ENCODE assay signal across 11 cellular contexts in the genomic region with DNA sequence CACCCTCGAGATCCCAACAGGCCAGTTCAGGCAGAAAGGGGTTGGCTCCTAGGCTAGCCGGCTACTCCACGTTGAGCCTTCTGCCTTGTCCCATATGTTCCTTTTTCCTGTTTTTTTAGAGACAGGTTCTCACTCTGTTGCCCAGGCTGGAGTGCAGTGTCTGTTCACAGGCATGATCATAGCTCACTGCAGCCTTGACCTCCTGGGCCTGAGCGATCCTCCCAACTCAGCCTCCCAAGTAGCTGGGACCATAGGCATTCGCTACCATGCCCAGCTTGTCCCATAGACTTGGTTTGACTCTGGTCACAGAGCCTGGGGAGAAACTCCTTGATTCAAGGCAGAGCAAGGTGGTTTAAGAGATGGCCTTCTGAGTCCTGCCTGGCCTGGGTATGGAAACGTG. TPM values are rescaled to one million over a fixed set of nuclear protein-coding genes. Genes with fewer than 3 reads are reported as not detected.
DNase-seq lines count a peak whose midpoint lies in the region; ATAC-seq and TF ChIP-seq lines count a peak whose summit lies in the region.
"Had no signal": no experiment of that assay in that cellular context is flagged by ENCODE, and none has a peak within 500 bp of the region (broad histone marks: within the 10 kb centered on the region; RNA-seq: fewer than 3 reads in every experiment).

No MANE protein-coding gene starts in this region.

- TF ChIP-seq POLR2A in gastroesophageal sphincter (IDR thresholded peaks at IDR 0.05) = no peak
- no peak for TF ChIP-seq POLR2A in sigmoid colon (IDR thresholded peaks at IDR 0.05)

- WGBS in gastroesophageal sphincter (ENCODE audit: low coverage in 1 of 2), 2 donors = 72 to 82% methylated on average over 3 to 6 of the region's 6 CpGs
- 63 to 78% methylated on average over 6 of the region's 6 CpGs for WGBS in sigmoid colon, 2 donors

- peaks cover 63% of the 10 kb centered on the region for H3K4me1 Mint-ChIP-seq in T-helper 1 cell treated with Interleukin-12 subunit alpha and Interleukin-12 subunit beta and Interleukin-4 antibody, amounts not matched to agents 30 μg/mL and 1 μg/mL, for 36 hours (ENCODE audit: low read depth)
- peaks cover 76% of the 10 kb centered on the region for H3K4me1 Mint-ChIP-seq in activated B cell treated with CpG ODN at 0.5 μM for 24 hours

- H3K27ac ChIP-seq in gastroesophageal sphincter (peak overlapping the region in 3 of 4 donors; percentile 35 to 45 (median 43)), sigmoid colon (peak overlapping the region; percentile 7 to 57 (median 34))

- peaks cover 9% of the 10 kb centered on the region for H3K36me3 Mint-ChIP-seq in T-helper 1 cell treated with Interleukin-12 subunit alpha and Interleukin-12 subunit beta and Interleukin-4 antibody, amounts not matched to agents 30 μg/mL and 1 μg/mL, for 36 hours (ENCODE audit: low read depth)
- H3K36me3 Mint-ChIP-seq in activated B cell treated with CpG ODN at 0.5 μM for 24 hours (ENCODE audit: low read depth) = peaks cover 3% of the 10 kb centered on the region

- H3K9me3 ChIP-seq in gastroesophageal sphincter (no peaks in the 10 kb centered on the region), sigmoid colon (no peaks in the 10 kb centered on the region)
- H3K9me3 ChIP-seq: SK-N-SH had no signal

- no peak overlapping the region for H3K4me3 Mint-ChIP-seq in T-helper 1 cell treated with Interleukin-12 subunit alpha and Interleukin-12 subunit beta and Interleukin-4 antibody, amounts not matched to agents 30 μg/mL and 1 μg/mL, for 36 hours
- H3K4me3 Mint-ChIP-seq in activated B cell treated with CpG ODN at 0.5 μM for 24 hours = no peak overlapping the region
- H3K4me3 Mint-ChIP-seq: GM23338 had no signal

- peaks cover 3% of the 10 kb centered on the region for H3K9me3 Mint-ChIP-seq in T-helper 1 cell treated with Interleukin-12 subunit alpha and Interleukin-12 subunit beta and Interleukin-4 antibody, amounts not matched to agents 30 μg/mL and 1 μg/mL, for 36 hours
- H3K9me3 Mint-ChIP-seq in activated B cell treated with CpG ODN at 0.5 μM for 24 hours = no peaks in the 10 kb centered on the region
- H3K9me3 Mint-ChIP-seq: GM23338 had no signal

- H3K36me3 ChIP-seq in gastroesophageal sphincter (no peaks in the 10 kb centered on the region), sigmoid colon (no peaks in the 10 kb centered on the region)

- H3K27me3 Mint-ChIP-seq in T-helper 1 cell treated with Interleukin-12 subunit alpha and Interleukin-12 subunit beta and Interleukin-4 antibody, amounts not matched to agents 30 μg/mL and 1 μg/mL, for 36 hours (ENCODE audit: low read depth) = no peaks in the 10 kb centered on the region
- H3K27me3 Mint-ChIP-seq in activated B cell treated with CpG ODN at 0.5 μM for 24 hours = no peaks in the 10 kb centered on the region

- no peak overlapping the region for H3K4me3 ChIP-seq in gastroesophageal sphincter
- H3K4me3 ChIP-seq in sigmoid colon = no peak overlapping the region
- H3K4me3 ChIP-seq: GM23338 had no signal

- H3K4me1 ChIP-seq in gastroesophageal sphincter (peaks cover 0 to 71% (median 16%) of the 10 kb centered on the region in 3 donors), sigmoid colon (peaks cover 0 to 60% (median 41%) of the 10 kb centered on the region in 4 donors)

- intact Hi-C loops in activated B cell treated with CpG ODN at 0.5 μM for 24 hours (cut with micrococcal nuclease) (no loop called here), sigmoid colon (cut with DNase I) (no loop called here)

- TF ChIP-seq EP300 in gastroesophageal sphincter (IDR thresholded peaks at IDR 0.05) (no peak), sigmoid colon (IDR thresholded peaks at IDR 0.05) (no peak)

- CTCF ChIA-PET in activated B cell treated with CpG ODN at 0.5 μM for 24 hours (lab: Charles Lee) = interaction anchor here (1.1 kb wide), 1 partner anchor 37 kb away, joined by 3 read pairs; no protein-coding TSS in a partner anchor

- POLR2A ChIA-PET in activated B cell treated with CpG ODN at 0.5 μM for 24 hours (lab: Charles Lee) = interaction anchor here (1.3 to 4.2 kb wide), 4 partner anchors 10 to 30 kb away, joined by 5 to 26 read pairs (median 16); no protein-coding TSS in a partner anchor

- peak overlapping the region; percentile 85 for H3K27ac Mint-ChIP-seq in T-helper 1 cell treated with Interleukin-12 subunit alpha and Interleukin-12 subunit beta and Interleukin-4 antibody, amounts not matched to agents 30 μg/mL and 1 μg/mL, for 36 hours
- H3K27ac Mint-ChIP-seq in activated B cell treated with CpG ODN at 0.5 μM for 24 hours = peak overlapping the region; percentile 50

- DNase-seq in T-helper 1 cell (no peak), activated B cell treated with CpG ODN at 0.5 μM for 24 hours (no peak), sigmoid colon (peak; percentile 45), NCI-H2227 treated with DMSO at 0.1 percent for 48 hours (lab: John Stamatoyannopoulos, UW) (no peak), DMS114 treated with DMSO at 0.1 percent for 48 hours (lab: John Stamatoyannopoulos, UW; ENCODE audit: unreplicated experiment) (no peak)
- DNase-seq: NCI-H524 treated with DMSO at 0.1 percent for 48 hours, SK-N-SH had no signal

- no peak for ATAC-seq in activated B cell treated with CpG ODN at 0.5 μM for 24 hours (ENCODE audit: low read depth)
- no peak for ATAC-seq in gastroesophageal sphincter
- ATAC-seq in HG02884 (IDR thresholded peaks at IDR 0.05; ENCODE audit: unreplicated experiment) = no peak
- ATAC-seq: GM23338 had no signal

- TF ChIP-seq CTCF in activated B cell treated with CpG ODN at 0.5 μM for 24 hours (IDR thresholded peaks at IDR 0.05) = no peak
- TF ChIP-seq CTCF in gastroesophageal sphincter (IDR thresholded peaks at IDR 0.05) = no peak
- TF ChIP-seq CTCF in sigmoid colon (IDR thresholded peaks at IDR 0.05) = no peak

- H3K27me3 ChIP-seq in gastroesophageal sphincter (no peaks in the 10 kb centered on the region), sigmoid colon (no peaks in the 10 kb centered on the region)

RNA-seq across cellular contexts. Expression of gene ZNF710, which starts 32.3 kb away (rescaled TPM):
- total RNA-seq in activated B cell treated with CpG ODN at 0.5 μM for 24 hours (36.2 and 45.5 TPM in 2 replicates), gastroesophageal sphincter (10 to 100 TPM in 3 of 4 donors, 1 to 10 TPM in 1; 7.3 to 13.2 (median 11.4) TPM), sigmoid colon (10 to 100 TPM in 1 of 4 donors, 1 to 10 TPM in 3; 5.3 to 10.0 (median 7.5) TPM)
- 10 to 100 TPM; 13.8 to 28.2 (median 24.1) TPM for polyA plus RNA-seq in sigmoid colon
